8 cellular contexts compared by ENCODE assay signal in the genomic region with DNA sequence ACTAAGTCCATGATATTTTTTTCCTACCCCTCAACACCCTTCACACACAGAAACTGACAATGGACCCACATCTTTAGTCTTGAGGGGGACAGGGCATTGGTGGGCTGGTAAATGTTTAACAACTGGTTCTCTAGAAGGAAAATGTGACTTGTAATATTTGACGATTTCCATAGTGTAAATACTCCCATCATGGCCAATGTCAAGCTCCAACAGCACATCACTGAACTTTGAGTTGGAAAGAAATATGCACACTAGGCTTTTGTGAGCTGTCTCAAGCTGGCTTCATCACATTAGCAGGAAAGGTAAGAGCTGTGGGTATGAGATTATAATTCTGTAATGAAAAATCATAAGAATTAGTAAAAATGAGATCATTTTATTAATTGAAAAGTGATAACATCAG.
"Had no signal": no experiment of that assay in that cellular context is flagged by ENCODE, and none has a peak within 500 bp of the region (broad histone marks: within the 10 kb centered on the region; RNA-seq: fewer than 3 reads in every experiment).

No MANE protein-coding gene starts in this region.

- FAIRE-seq: G401.6, GM12878, GM12891, GM12892, GM18507, GM19239 had no signal

- H3K4me3 ChIP-seq: GM12878 had no signal

- ATAC-seq: GM12878 had no signal

- DNase-seq: GDM1, GF-D8 had no signal
